ENCODE assay signal across 8 cellular contexts in genomic region chr15:92803852-92804609, GRCh38.
DNase-seq lines count a peak whose midpoint lies in the region; ATAC-seq, FAIRE-seq and TF ChIP-seq lines count a peak whose summit lies in the region.

No MANE protein-coding gene starts in this region.

- ATAC-seq in HG02763 (IDR thresholded peaks at IDR 0.05; ENCODE audit: unreplicated experiment): peak; percentile 54

- no peak for TF ChIP-seq CTCF in osteoblast (IDR thresholded peaks at IDR 0.05; ENCODE audit: extremely low read depth, low read depth, low read length)
- no peak for TF ChIP-seq CTCF in endothelial cell (IDR thresholded peaks at IDR 0.05; ENCODE audit: unreplicated experiment)

- peak; percentile 91 for FAIRE-seq in G401.6 (lab: Jason Lieb, UNC)

- no peak overlapping the region for H3K27ac Mint-ChIP-seq in endothelial cell (ENCODE audit: unreplicated experiment)

- no peaks in the 10 kb centered on the region for H3K9me3 Mint-ChIP-seq in endothelial cell (ENCODE audit: unreplicated experiment)

- DNase-seq in NOMO-1 treated with dmso at 0.1 percent for 144 hours (lab: John Stamatoyannopoulos, UW; ENCODE audit: unreplicated experiment) (peak; percentile 99), activated T-cell treated with anti-CD3 and anti-CD28 coated beads for 48 hours (ENCODE audit: low read depth) (peak; percentile 74), fibroblast of peridontal ligament (ENCODE audit: extremely low read depth) (peak; percentile 100), osteoblast (ENCODE audit: insufficient read length, low spot score, missing footprints) (peak; percentile 96), endothelial cell (ENCODE audit: low spot score) (no peak)

- H3K4me1 ChIP-seq in osteoblast (ENCODE audit: insufficient read depth, low read length): peaks cover 26% of the 10 kb centered on the region
- peaks cover 10% of the 10 kb centered on the region for H3K4me1 ChIP-seq in thymus (ENCODE audit: control insufficient read depth, insufficient read depth, low read length)

- H3K9me3 ChIP-seq in osteoblast (ENCODE audit: low read depth, low read length) (no peaks in the 10 kb centered on the region), thymus (ENCODE audit: control insufficient read depth) (no peaks in the 10 kb centered on the region)

- H3K79me2 ChIP-seq in osteoblast (ENCODE audit: insufficient read depth, low read length): peaks cover 4% of the 10 kb centered on the region

- H3K27me3 ChIP-seq in osteoblast (ENCODE audit: insufficient read depth, low read length) (no peaks in the 10 kb centered on the region), thymus (ENCODE audit: control insufficient read depth, insufficient read depth) (no peaks in the 10 kb centered on the region)

- 92% methylated on average over 5 of the region's 5 CpGs for WGBS in thymus

- H3K36me3 Mint-ChIP-seq in endothelial cell (ENCODE audit: low read depth, unreplicated experiment): peaks cover 4% of the 10 kb centered on the region

- H2AFZ ChIP-seq in osteoblast (ENCODE audit: low read length): peak overlapping the region; percentile 49

- H3K27ac ChIP-seq in osteoblast (ENCODE audit: low read depth, low read length) (peak overlapping the region; percentile 96), thymus (ENCODE audit: low read depth) (peak overlapping the region; percentile 64)

- H3K36me3 ChIP-seq in osteoblast (ENCODE audit: insufficient read depth, low read length) (no peaks in the 10 kb centered on the region), thymus (ENCODE audit: control insufficient read depth, insufficient read depth) (no peaks in the 10 kb centered on the region)

- H3K4me3 ChIP-seq in osteoblast (ENCODE audit: insufficient read depth, low read length) (no peak overlapping the region), thymus (ENCODE audit: low read length) (no peak overlapping the region)

- H3K4me3 Mint-ChIP-seq in endothelial cell (ENCODE audit: unreplicated experiment): no peak overlapping the region

- H4K20me1 ChIP-seq in osteoblast (ENCODE audit: insufficient read depth, low read length): no peaks in the 10 kb centered on the region

- peaks cover 5% of the 10 kb centered on the region for H3K27me3 Mint-ChIP-seq in endothelial cell (ENCODE audit: unreplicated experiment)

- H3K4me2 ChIP-seq in osteoblast (ENCODE audit: insufficient read depth, low read length): peak overlapping the region; percentile 61

- H3K4me1 Mint-ChIP-seq in endothelial cell (ENCODE audit: unreplicated experiment): peaks cover 11% of the 10 kb centered on the region
